Comparison of ENCODE assay signal across 8 cellular contexts in genomic region chr1:2529776-2530500, GRCh38. TPM values are rescaled to one million over a fixed set of nuclear protein-coding genes. Genes with fewer than 3 reads are reported as not detected.
A peak's percentile ranks its signal among the peaks of the same experiment; 100 is the strongest.
DNase-seq lines count a peak whose midpoint lies in the region; ATAC-seq lines count a peak whose summit lies in the region.

Gene HES5 (minus strand): TSS chr1:2530263. CDS start chr1:2530164, 99 bp downstream.

- H3K9me3 Mint-ChIP-seq in IgD-negative memory B cell = no peaks in the 10 kb centered on the region

- DNase-seq in caudate nucleus (lab: John Stamatoyannopoulos, UW) (peak in 38 of 61 donors; percentile 23 to 81 (median 57)), midbrain (lab: John Stamatoyannopoulos, UW) (peak; percentile 75), NCI-H524 (lab: John Stamatoyannopoulos, UW) (no peak), AML-193 (lab: John Stamatoyannopoulos, UW) (no peak), NK-92 (lab: John Stamatoyannopoulos, UW; ENCODE audit: unreplicated experiment) (no peak)

- H3K4me3 Mint-ChIP-seq in IgD-negative memory B cell = peak within 1 kb of the TSS; percentile 79 to 93 (median 86)

- no peak for ATAC-seq in GM18867 (IDR thresholded peaks at IDR 0.05; ENCODE audit: unreplicated experiment)

- peak within 1 kb of the TSS; percentile 49 to 80 (median 70) for H3K4me2 ChIP-seq in BLaER1 treated with 17β-estradiol and CSF1 and Interleukin-3, amounts not matched to agents 10 nM and 100 nM

- H3K27ac Mint-ChIP-seq in IgD-negative memory B cell = peak within 1 kb of the TSS in 1 of 3 donors; percentile 87

- peaks cover 80 to 84% (median 82%) of the 10 kb centered on the region in 11 experiments for H3K27me3 ChIP-seq in BLaER1 treated with 17β-estradiol and CSF1 and Interleukin-3, amounts not matched to agents 10 nM and 100 nM

- no peak within 1 kb of the TSS for H3K27ac ChIP-seq in BLaER1 treated with 17β-estradiol and CSF1 and Interleukin-3, amounts not matched to agents 10 nM and 100 nM
- peak within 1 kb of the TSS; percentile 92 for H3K27ac ChIP-seq in caudate nucleus (ENCODE audit: low read depth, low read length)

- peaks cover 10 to 89% (median 55%) of the 10 kb centered on the region in 11 experiments for H4K20me1 ChIP-seq in BLaER1 treated with 17β-estradiol and CSF1 and Interleukin-3, amounts not matched to agents 10 nM and 100 nM

- H3K9ac ChIP-seq in BLaER1 treated with 17β-estradiol and CSF1 and Interleukin-3, amounts not matched to agents 10 nM and 100 nM = peak within 1 kb of the TSS in 4 of 11 experiments; percentile 5 to 44 (median 20); a peak in 2 of 22 replicates

- H3K36me3 Mint-ChIP-seq in IgD-negative memory B cell = no peaks in the 10 kb centered on the region

- peak within 1 kb of the TSS; percentile 25 to 57 (median 38); a peak in 18 of 20 replicates for H3K4me3 ChIP-seq in BLaER1 treated with 17β-estradiol and CSF1 and Interleukin-3, amounts not matched to agents 10 nM and 100 nM

- H3K9me3 ChIP-seq in BLaER1 treated with 17β-estradiol and CSF1 and Interleukin-3, amounts not matched to agents 10 nM and 100 nM (replicated peaks in 1 of 11) = no peaks in the 10 kb centered on the region

- peaks cover 6 to 13% (median 8%) of the 10 kb centered on the region in 3 donors for H3K4me1 Mint-ChIP-seq in IgD-negative memory B cell

- peaks cover 29 to 60% (median 52%) of the 10 kb centered on the region in 10 experiments for H3K4me1 ChIP-seq in BLaER1 treated with 17β-estradiol and CSF1 and Interleukin-3, amounts not matched to agents 10 nM and 100 nM

- H3K27me3 Mint-ChIP-seq in IgD-negative memory B cell = peaks cover 19% of the 10 kb centered on the region

- no peaks in the 10 kb centered on the region for H3K36me3 ChIP-seq in BLaER1 treated with 17β-estradiol and CSF1 and Interleukin-3, amounts not matched to agents 10 nM and 100 nM

RNA-seq across cellular contexts. Expression of gene HES5, which starts in this region (rescaled TPM):
- polyA plus RNA-seq in IgD-negative memory B cell = not detected

Comparison
In these comparisons a context has a peak if more than half of its experiments do, and no peak if none do; other contexts are left out.
1. DNase-seq: peak in caudate nucleus (38 of 61) and midbrain (single experiment); none in NCI-H524 (0 of 2), AML-193 (0 of 2) and NK-92 (single experiment).